In genomic region chr20:8404912-8405635, GRCh38 we compare ENCODE assay signal across 1 cellular context.
TF ChIP-seq lines count a peak whose summit lies in the region.

No MANE protein-coding gene starts in this region.

TF ChIP-seq in GM23338, 12 proteins besides CTCF, POLR2A, EP300 and RAD21 (continued from another document):
- TF ChIP-seq REST (IDR thresholded peaks at IDR 0.05; ENCODE audit: unreplicated experiment) (no peak), NANOG (IDR thresholded peaks at IDR 0.05; ENCODE audit: borderline replicate concordance) (no peak)
